Comparison of ENCODE assay signal across 1 cellular context in genomic region chrX:44872817-44873414, GRCh38.
TF ChIP-seq lines count a peak whose summit lies in the region.

TSS of gene KDM6A (plus strand) at chrX:44873188. CDS start at chrX:44873552, 364 bp downstream.

TF ChIP-seq in HEK293, 187 proteins besides CTCF, POLR2A, EP300 and RAD21 (continued from another document and continues in another):
- TF ChIP-seq ZNF335 (tag by site-specific recombination; conservative IDR thresholded peaks at IDR 0.05), result no peak
- TF ChIP-seq ZNF366 (tag by site-specific recombination; conservative IDR thresholded peaks at IDR 0.05), result no peak
- no peak for TF ChIP-seq ZNF112 (tag by site-specific recombination; IDR thresholded peaks at IDR 0.05)
- no peak for TF ChIP-seq ZNF175 (tag by site-specific recombination; IDR thresholded peaks at IDR 0.05)
- TF ChIP-seq SP3 (tag by site-specific recombination; IDR thresholded peaks at IDR 0.05), result peak; percentile 92
- no peak for TF ChIP-seq ZFP37 (tag by site-specific recombination; IDR thresholded peaks at IDR 0.05)
- TF ChIP-seq OVOL3 (tag by site-specific recombination; IDR thresholded peaks at IDR 0.05), result no peak
- TF ChIP-seq PATZ1 (tag by site-specific recombination; IDR thresholded peaks at IDR 0.05), result peak; percentile 95
- TF ChIP-seq HOXC10 (CRISPR knock-in tag; IDR thresholded peaks at IDR 0.05), result no peak
- TF ChIP-seq, protein P1, sequence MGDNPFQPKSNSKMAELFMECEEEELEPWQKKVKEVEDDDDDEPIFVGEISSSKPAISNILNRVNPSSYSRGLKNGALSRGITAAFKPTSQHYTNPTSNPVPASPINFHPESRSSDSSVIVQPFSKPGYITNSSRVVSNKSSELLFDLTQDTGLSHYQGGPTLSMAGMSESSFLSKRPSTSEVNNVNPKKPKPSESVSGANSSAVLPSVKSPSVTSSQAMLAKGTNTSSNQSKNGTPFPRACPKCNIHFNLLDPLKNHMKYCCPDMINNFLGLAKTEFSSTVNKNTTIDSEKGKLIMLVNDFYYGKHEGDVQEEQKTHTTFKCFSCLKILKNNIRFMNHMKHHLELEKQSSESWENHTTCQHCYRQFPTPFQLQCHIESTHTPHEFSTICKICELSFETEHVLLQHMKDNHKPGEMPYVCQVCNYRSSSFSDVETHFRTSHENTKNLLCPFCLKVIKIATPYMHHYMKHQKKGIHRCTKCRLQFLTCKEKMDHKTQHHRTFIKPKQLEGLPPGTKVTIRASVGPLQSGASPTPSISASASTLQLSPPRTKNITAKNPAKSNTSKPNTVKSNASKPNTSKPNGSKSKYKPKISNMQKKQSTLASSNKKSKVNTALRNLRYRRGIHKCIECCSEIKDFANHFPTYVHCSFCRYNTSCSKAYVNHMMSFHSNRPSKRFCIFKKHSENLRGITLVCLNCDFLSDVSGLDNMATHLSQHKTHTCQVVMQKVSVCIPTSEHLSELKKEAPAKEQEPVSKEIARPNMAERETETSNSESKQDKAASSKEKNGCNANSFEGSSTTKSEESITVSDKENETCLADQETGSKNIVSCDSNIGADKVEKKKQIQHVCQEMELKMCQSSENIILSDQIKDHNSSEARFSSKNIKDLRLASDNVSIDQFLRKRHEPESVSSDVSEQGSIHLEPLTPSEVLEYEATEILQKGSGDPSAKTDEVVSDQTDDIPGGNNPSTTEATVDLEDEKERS (tag by site-specific recombination; IDR thresholded peaks at IDR 0.05), result no peak
- TF ChIP-seq ZBTB21 (tag by site-specific recombination; IDR thresholded peaks at IDR 0.05), result peak; percentile 82
- TF ChIP-seq ZNF785 (tag by site-specific recombination; IDR thresholded peaks at IDR 0.05), result no peak
- no peak for TF ChIP-seq ZFHX2 (tag by site-specific recombination; conservative IDR thresholded peaks at IDR 0.05)
- TF ChIP-seq ZNF830 (tag by site-specific recombination; IDR thresholded peaks at IDR 0.05; ENCODE audit: low read depth), result no peak
- peak; percentile 65; the same call in 1 of the 2 replicates for TF ChIP-seq ZNF76 (tag by site-specific recombination; IDR thresholded peaks at IDR 0.05; ENCODE audit: borderline replicate concordance, low read depth)
- no peak for TF ChIP-seq KLF1 (tag by site-specific recombination; IDR thresholded peaks at IDR 0.05)
- TF ChIP-seq ZNF274 (IDR thresholded peaks at IDR 0.05; ENCODE audit: low read length), result no peak
- TF ChIP-seq ZNF274 (tag by site-specific recombination; IDR thresholded peaks at IDR 0.05; ENCODE audit: borderline replicate concordance), result no peak
- TF ChIP-seq KLF9 (tag by site-specific recombination; IDR thresholded peaks at IDR 0.05; ENCODE audit: low read depth), result peak; percentile 62
- TF ChIP-seq, protein P2, sequence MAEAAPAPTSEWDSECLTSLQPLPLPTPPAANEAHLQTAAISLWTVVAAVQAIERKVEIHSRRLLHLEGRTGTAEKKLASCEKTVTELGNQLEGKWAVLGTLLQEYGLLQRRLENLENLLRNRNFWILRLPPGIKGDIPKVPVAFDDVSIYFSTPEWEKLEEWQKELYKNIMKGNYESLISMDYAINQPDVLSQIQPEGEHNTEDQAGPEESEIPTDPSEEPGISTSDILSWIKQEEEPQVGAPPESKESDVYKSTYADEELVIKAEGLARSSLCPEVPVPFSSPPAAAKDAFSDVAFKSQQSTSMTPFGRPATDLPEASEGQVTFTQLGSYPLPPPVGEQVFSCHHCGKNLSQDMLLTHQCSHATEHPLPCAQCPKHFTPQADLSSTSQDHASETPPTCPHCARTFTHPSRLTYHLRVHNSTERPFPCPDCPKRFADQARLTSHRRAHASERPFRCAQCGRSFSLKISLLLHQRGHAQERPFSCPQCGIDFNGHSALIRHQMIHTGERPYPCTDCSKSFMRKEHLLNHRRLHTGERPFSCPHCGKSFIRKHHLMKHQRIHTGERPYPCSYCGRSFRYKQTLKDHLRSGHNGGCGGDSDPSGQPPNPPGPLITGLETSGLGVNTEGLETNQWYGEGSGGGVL (tag by site-specific recombination; IDR thresholded peaks at IDR 0.05), result no peak
- TF ChIP-seq ZNF146 (tag by site-specific recombination; IDR thresholded peaks at IDR 0.05), result no peak
- no peak for TF ChIP-seq ZNF623 (tag by site-specific recombination; IDR thresholded peaks at IDR 0.05)
- no peak for TF ChIP-seq ZNF555 (tag by site-specific recombination; conservative IDR thresholded peaks at IDR 0.05)
- no peak for TF ChIP-seq ZNF121 (tag by site-specific recombination; IDR thresholded peaks at IDR 0.05)
- TF ChIP-seq ZNF645 (tag by site-specific recombination; IDR thresholded peaks at IDR 0.05), result no peak
- TF ChIP-seq TRIM28 (IDR thresholded peaks at IDR 0.05; ENCODE audit: borderline replicate concordance, low read length), result no peak
- TF ChIP-seq YY2 (tag by site-specific recombination; IDR thresholded peaks at IDR 0.05), result no peak
- TF ChIP-seq ZNF473 (tag by site-specific recombination; IDR thresholded peaks at IDR 0.05), result no peak
- no peak for TF ChIP-seq ZNF792 (tag by site-specific recombination; IDR thresholded peaks at IDR 0.05)
- TF ChIP-seq WT1 (tag by site-specific recombination; IDR thresholded peaks at IDR 0.05), result no peak
- no peak for TF ChIP-seq GLI4 (tag by site-specific recombination; IDR thresholded peaks at IDR 0.05)
- TF ChIP-seq ZNF747 (tag by site-specific recombination; IDR thresholded peaks at IDR 0.05), result no peak
- peak; percentile 30; the same call in 1 of the 2 replicates for TF ChIP-seq OSR2 (tag by site-specific recombination; IDR thresholded peaks at IDR 0.05)
- TF ChIP-seq ZXDB (tag by site-specific recombination; IDR thresholded peaks at IDR 0.05), result no peak; the same call in 1 of the 2 replicates
- TF ChIP-seq ZNF510 (tag by site-specific recombination; IDR thresholded peaks at IDR 0.05; ENCODE audit: insufficient replicate concordance), result no peak
- no peak for TF ChIP-seq ZNF391 (tag by site-specific recombination; IDR thresholded peaks at IDR 0.05; ENCODE audit: borderline replicate concordance, low read depth)
- no peak for TF ChIP-seq SCRT1 (tag by site-specific recombination; IDR thresholded peaks at IDR 0.05; ENCODE audit: borderline replicate concordance)
- TF ChIP-seq, protein P3, sequence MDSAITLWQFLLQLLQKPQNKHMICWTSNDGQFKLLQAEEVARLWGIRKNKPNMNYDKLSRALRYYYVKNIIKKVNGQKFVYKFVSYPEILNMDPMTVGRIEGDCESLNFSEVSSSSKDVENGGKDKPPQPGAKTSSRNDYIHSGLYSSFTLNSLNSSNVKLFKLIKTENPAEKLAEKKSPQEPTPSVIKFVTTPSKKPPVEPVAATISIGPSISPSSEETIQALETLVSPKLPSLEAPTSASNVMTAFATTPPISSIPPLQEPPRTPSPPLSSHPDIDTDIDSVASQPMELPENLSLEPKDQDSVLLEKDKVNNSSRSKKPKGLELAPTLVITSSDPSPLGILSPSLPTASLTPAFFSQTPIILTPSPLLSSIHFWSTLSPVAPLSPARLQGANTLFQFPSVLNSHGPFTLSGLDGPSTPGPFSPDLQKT (IDR thresholded peaks at IDR 0.05; ENCODE audit: borderline replicate concordance, low read depth, low read length), result no peak
- no peak for TF ChIP-seq HOXD13 (CRISPR knock-in tag; IDR thresholded peaks at IDR 0.05; ENCODE audit: borderline replicate concordance)
- TF ChIP-seq, protein P4, sequence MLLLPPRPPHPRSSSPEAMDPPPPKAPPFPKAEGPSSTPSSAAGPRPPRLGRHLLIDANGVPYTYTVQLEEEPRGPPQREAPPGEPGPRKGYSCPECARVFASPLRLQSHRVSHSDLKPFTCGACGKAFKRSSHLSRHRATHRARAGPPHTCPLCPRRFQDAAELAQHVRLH (tag by site-specific recombination; IDR thresholded peaks at IDR 0.05), result peak; percentile 65; the same call in 1 of the 2 replicates
- no peak for TF ChIP-seq SP7 (tag by site-specific recombination; IDR thresholded peaks at IDR 0.05)
- TF ChIP-seq, protein P5, sequence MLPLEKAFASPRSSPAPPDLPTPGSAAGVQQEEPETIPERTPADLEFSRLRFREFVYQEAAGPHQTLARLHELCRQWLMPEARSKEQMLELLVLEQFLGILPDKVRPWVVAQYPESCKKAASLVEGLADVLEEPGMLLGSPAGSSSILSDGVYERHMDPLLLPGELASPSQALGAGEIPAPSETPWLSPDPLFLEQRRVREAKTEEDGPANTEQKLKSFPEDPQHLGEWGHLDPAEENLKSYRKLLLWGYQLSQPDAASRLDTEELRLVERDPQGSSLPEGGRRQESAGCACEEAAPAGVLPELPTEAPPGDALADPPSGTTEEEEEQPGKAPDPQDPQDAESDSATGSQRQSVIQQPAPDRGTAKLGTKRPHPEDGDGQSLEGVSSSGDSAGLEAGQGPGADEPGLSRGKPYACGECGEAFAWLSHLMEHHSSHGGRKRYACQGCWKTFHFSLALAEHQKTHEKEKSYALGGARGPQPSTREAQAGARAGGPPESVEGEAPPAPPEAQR (tag by site-specific recombination; IDR thresholded peaks at IDR 0.05), result no peak
- no peak for TF ChIP-seq ZNF223 (tag by site-specific recombination; IDR thresholded peaks at IDR 0.05)
- no peak for TF ChIP-seq ZNF214 (tag by site-specific recombination; IDR thresholded peaks at IDR 0.05; ENCODE audit: borderline replicate concordance)
- 0 out of 2 replicates have a peak, but pooled peaks have one; percentile 13 for TF ChIP-seq ZEB2 (tag by site-specific recombination; IDR thresholded peaks at IDR 0.05)
- peak; percentile 98 for TF ChIP-seq PBX3 (CRISPR knock-in tag; IDR thresholded peaks at IDR 0.05)
- no peak for TF ChIP-seq ZNF768 (tag by site-specific recombination; IDR thresholded peaks at IDR 0.05)
- TF ChIP-seq ZNF341 (tag by site-specific recombination; IDR thresholded peaks at IDR 0.05; ENCODE audit: low read depth), result peak; percentile 71
- TF ChIP-seq ZNF350 (tag by site-specific recombination; IDR thresholded peaks at IDR 0.05), result no peak
- TF ChIP-seq ZBTB48 (tag by site-specific recombination; IDR thresholded peaks at IDR 0.05), result no peak
- no peak for TF ChIP-seq IKZF3 (tag by site-specific recombination; IDR thresholded peaks at IDR 0.05)
- TF ChIP-seq GLI2 (tag by site-specific recombination; IDR thresholded peaks at IDR 0.05; ENCODE audit: borderline replicate concordance, low read depth), result no peak
- no peak for TF ChIP-seq PRDM1 (tag by site-specific recombination; IDR thresholded peaks at IDR 0.05)
- no peak for TF ChIP-seq ZNF354C (tag by site-specific recombination; IDR thresholded peaks at IDR 0.05; ENCODE audit: borderline replicate concordance, low read depth)
- TF ChIP-seq, protein P6, sequence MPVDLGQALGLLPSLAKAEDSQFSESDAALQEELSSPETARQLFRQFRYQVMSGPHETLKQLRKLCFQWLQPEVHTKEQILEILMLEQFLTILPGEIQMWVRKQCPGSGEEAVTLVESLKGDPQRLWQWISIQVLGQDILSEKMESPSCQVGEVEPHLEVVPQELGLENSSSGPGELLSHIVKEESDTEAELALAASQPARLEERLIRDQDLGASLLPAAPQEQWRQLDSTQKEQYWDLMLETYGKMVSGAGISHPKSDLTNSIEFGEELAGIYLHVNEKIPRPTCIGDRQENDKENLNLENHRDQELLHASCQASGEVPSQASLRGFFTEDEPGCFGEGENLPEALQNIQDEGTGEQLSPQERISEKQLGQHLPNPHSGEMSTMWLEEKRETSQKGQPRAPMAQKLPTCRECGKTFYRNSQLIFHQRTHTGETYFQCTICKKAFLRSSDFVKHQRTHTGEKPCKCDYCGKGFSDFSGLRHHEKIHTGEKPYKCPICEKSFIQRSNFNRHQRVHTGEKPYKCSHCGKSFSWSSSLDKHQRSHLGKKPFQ (tag by site-specific recombination; IDR thresholded peaks at IDR 0.05), result no peak
- TF ChIP-seq, protein P7, sequence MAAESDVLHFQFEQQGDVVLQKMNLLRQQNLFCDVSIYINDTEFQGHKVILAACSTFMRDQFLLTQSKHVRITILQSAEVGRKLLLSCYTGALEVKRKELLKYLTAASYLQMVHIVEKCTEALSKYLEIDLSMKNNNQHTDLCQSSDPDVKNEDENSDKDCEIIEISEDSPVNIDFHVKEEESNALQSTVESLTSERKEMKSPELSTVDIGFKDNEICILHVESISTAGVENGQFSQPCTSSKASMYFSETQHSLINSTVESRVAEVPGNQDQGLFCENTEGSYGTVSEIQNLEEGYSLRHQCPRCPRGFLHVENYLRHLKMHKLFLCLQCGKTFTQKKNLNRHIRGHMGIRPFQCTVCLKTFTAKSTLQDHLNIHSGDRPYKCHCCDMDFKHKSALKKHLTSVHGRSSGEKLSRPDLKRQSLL (tag by site-specific recombination; IDR thresholded peaks at IDR 0.05), result no peak
- no peak for TF ChIP-seq ZNF501 (tag by site-specific recombination; IDR thresholded peaks at IDR 0.05)
